In genomic region chr5:174503461-174504265, GRCh38 we compare ENCODE assay signal across 1 cellular context.
A peak's percentile ranks its signal among the peaks of the same experiment; 100 is the strongest.
TF ChIP-seq lines count a peak whose summit lies in the region.

No MANE protein-coding gene starts in this region.

TF ChIP-seq in HEK293, 187 proteins besides CTCF, POLR2A, EP300 and RAD21 (continued from another document):
- no peak for TF ChIP-seq ZNF280D (tag by site-specific recombination; IDR thresholded peaks at IDR 0.05)
- TF ChIP-seq ZNF792 (tag by site-specific recombination; IDR thresholded peaks at IDR 0.05) = no peak
- TF ChIP-seq ZNF292 (tag by site-specific recombination; IDR thresholded peaks at IDR 0.05; ENCODE audit: borderline replicate concordance, low read depth) = no peak
- TF ChIP-seq ZNF629 (tag by site-specific recombination; IDR thresholded peaks at IDR 0.05) = peak; percentile 96
- TF ChIP-seq OVOL3 (tag by site-specific recombination; IDR thresholded peaks at IDR 0.05) = peak; percentile 77
- no peak for TF ChIP-seq ZSCAN18 (tag by site-specific recombination; IDR thresholded peaks at IDR 0.05)
- no peak for TF ChIP-seq ZNF433 (tag by site-specific recombination; IDR thresholded peaks at IDR 0.05; ENCODE audit: low read depth)
- peak; percentile 88 for TF ChIP-seq PRDM10 (tag by site-specific recombination; IDR thresholded peaks at IDR 0.05)
- peak; percentile 35; the same call in 1 of the 2 replicates for TF ChIP-seq ZNF335 (tag by site-specific recombination; conservative IDR thresholded peaks at IDR 0.05)
- TF ChIP-seq ZNF23 (tag by site-specific recombination; IDR thresholded peaks at IDR 0.05; ENCODE audit: borderline replicate concordance) = no peak
- no peak for TF ChIP-seq AEBP2 (tag by site-specific recombination; IDR thresholded peaks at IDR 0.05; ENCODE audit: borderline replicate concordance)
- TF ChIP-seq ZNF701 (tag by site-specific recombination; IDR thresholded peaks at IDR 0.05) = no peak
- peak; percentile 97 for TF ChIP-seq KLF17 (tag by site-specific recombination; IDR thresholded peaks at IDR 0.05)
- no peak for TF ChIP-seq ZNF274 (IDR thresholded peaks at IDR 0.05; ENCODE audit: low read length)
- TF ChIP-seq ZNF274 (tag by site-specific recombination; IDR thresholded peaks at IDR 0.05; ENCODE audit: borderline replicate concordance) = no peak
- no peak for TF ChIP-seq ZNF624 (tag by site-specific recombination; IDR thresholded peaks at IDR 0.05)
- no peak for TF ChIP-seq ZNF221 (tag by site-specific recombination; IDR thresholded peaks at IDR 0.05; ENCODE audit: borderline replicate concordance)
- TF ChIP-seq ZNF785 (tag by site-specific recombination; IDR thresholded peaks at IDR 0.05) = no peak
- no peak for TF ChIP-seq ZNF837 (tag by site-specific recombination; IDR thresholded peaks at IDR 0.05)
- peak; percentile 33; the same call in 1 of the 2 replicates for TF ChIP-seq ZFP3 (tag by site-specific recombination; IDR thresholded peaks at IDR 0.05; ENCODE audit: low read depth)
- TF ChIP-seq YY2 (tag by site-specific recombination; IDR thresholded peaks at IDR 0.05) = no peak
- TF ChIP-seq ZNF600 (tag by site-specific recombination; IDR thresholded peaks at IDR 0.05) = peak; percentile 73
- TF ChIP-seq ZNF621 (tag by site-specific recombination; IDR thresholded peaks at IDR 0.05) = no peak
- TF ChIP-seq ZNF2 (tag by site-specific recombination; IDR thresholded peaks at IDR 0.05) = peak; percentile 82
- no peak for TF ChIP-seq ZNF202 (tag by site-specific recombination; IDR thresholded peaks at IDR 0.05; ENCODE audit: borderline replicate concordance)
- peak; percentile 68 for TF ChIP-seq ZNF561 (tag by site-specific recombination; IDR thresholded peaks at IDR 0.05; ENCODE audit: borderline replicate concordance)
- peak; percentile 91 for TF ChIP-seq ZNF24 (tag by site-specific recombination; IDR thresholded peaks at IDR 0.05)
- TF ChIP-seq ZSCAN16 (tag by site-specific recombination; IDR thresholded peaks at IDR 0.05) = no peak; the same call in 1 of the 2 replicates
- peak; percentile 93; the same call in 1 of the 2 replicates for TF ChIP-seq GFI1B (tag by site-specific recombination; IDR thresholded peaks at IDR 0.05)
- TF ChIP-seq ZNF354C (tag by site-specific recombination; IDR thresholded peaks at IDR 0.05; ENCODE audit: borderline replicate concordance, low read depth) = no peak
- no peak for TF ChIP-seq GLI4 (tag by site-specific recombination; IDR thresholded peaks at IDR 0.05)
- no peak for TF ChIP-seq ZNF585B (tag by site-specific recombination; IDR thresholded peaks at IDR 0.05)
- peak; percentile 97 for TF ChIP-seq PRDM6 (tag by site-specific recombination; IDR thresholded peaks at IDR 0.05)
- no peak for TF ChIP-seq ZNF530 (tag by site-specific recombination; IDR thresholded peaks at IDR 0.05; ENCODE audit: low read depth)
- TF ChIP-seq ZBTB21 (tag by site-specific recombination; IDR thresholded peaks at IDR 0.05) = peak; percentile 70
- TF ChIP-seq ZNF157 (tag by site-specific recombination; IDR thresholded peaks at IDR 0.05) = no peak
- TF ChIP-seq ZNF146 (tag by site-specific recombination; IDR thresholded peaks at IDR 0.05) = peak; percentile 44; the same call in 1 of the 2 replicates
- TF ChIP-seq EGR2 (tag by site-specific recombination; IDR thresholded peaks at IDR 0.05; ENCODE audit: low read depth) = no peak
- TF ChIP-seq HOXA7 (CRISPR knock-in tag; IDR thresholded peaks at IDR 0.05; ENCODE audit: borderline replicate concordance) = no peak
- no peak for TF ChIP-seq ZNF549 (tag by site-specific recombination; IDR thresholded peaks at IDR 0.05)
- TF ChIP-seq ZNF580 (tag by site-specific recombination; IDR thresholded peaks at IDR 0.05) = peak; percentile 90
- TF ChIP-seq ZBTB26 (tag by site-specific recombination; optimal IDR thresholded peaks at IDR 0.05) = peak; percentile 35
- peak; percentile 70 for TF ChIP-seq ZNF76 (tag by site-specific recombination; IDR thresholded peaks at IDR 0.05; ENCODE audit: borderline replicate concordance, low read depth)
- peak; percentile 97 for TF ChIP-seq TCF7L2 (IDR thresholded peaks at IDR 0.05; ENCODE audit: borderline replicate concordance, low read depth, low read length)
- TF ChIP-seq ZNF747 (tag by site-specific recombination; IDR thresholded peaks at IDR 0.05) = no peak
- TF ChIP-seq ZNF658 (tag by site-specific recombination; IDR thresholded peaks at IDR 0.05) = no peak
- TF ChIP-seq ZBTB17 (tag by site-specific recombination; IDR thresholded peaks at IDR 0.05) = peak; percentile 88
- TF ChIP-seq ZNF133 (tag by site-specific recombination; IDR thresholded peaks at IDR 0.05) = no peak
- TF ChIP-seq SALL2 (tag by site-specific recombination; IDR thresholded peaks at IDR 0.05; ENCODE audit: borderline replicate concordance) = no peak
- TF ChIP-seq ZNF791 (tag by site-specific recombination; IDR thresholded peaks at IDR 0.05) = no peak
- TF ChIP-seq ZIC2 (tag by site-specific recombination; IDR thresholded peaks at IDR 0.05) = peak; percentile 87
- no peak for TF ChIP-seq ZNF768 (tag by site-specific recombination; IDR thresholded peaks at IDR 0.05)
- TF ChIP-seq ZNF266 (tag by site-specific recombination; IDR thresholded peaks at IDR 0.05; ENCODE audit: low read depth) = no peak
- TF ChIP-seq ZNF132 (tag by site-specific recombination; IDR thresholded peaks at IDR 0.05; ENCODE audit: borderline replicate concordance) = no peak
- peak; percentile 43 for TF ChIP-seq ZNF660 (tag by site-specific recombination; IDR thresholded peaks at IDR 0.05)
- no peak for TF ChIP-seq ZNF112 (tag by site-specific recombination; IDR thresholded peaks at IDR 0.05)
- no peak for TF ChIP-seq ZNF426 (tag by site-specific recombination; IDR thresholded peaks at IDR 0.05)
- TF ChIP-seq ZNF704 (tag by site-specific recombination; IDR thresholded peaks at IDR 0.05) = no peak
